In the genomic region with DNA sequence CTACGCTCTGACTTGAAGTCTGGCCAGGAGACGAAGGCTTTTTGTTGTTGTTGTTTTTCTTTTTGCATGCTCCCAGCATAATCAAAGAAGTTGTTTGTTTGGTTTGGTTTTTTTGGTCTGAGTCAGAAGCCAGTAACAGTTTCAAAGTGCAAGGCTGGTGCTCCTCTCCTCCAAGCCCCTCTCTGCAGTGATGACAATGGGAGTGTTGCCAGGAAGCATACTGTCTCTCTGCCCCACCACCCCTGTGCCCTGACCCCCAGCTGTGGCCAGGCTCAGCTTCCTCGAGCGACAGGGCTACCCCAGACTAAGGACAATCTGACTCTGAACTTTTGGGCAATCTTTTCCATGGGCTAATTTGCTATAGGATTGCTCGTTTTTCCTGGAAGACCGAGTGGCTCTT, we compare ENCODE assay signal across 19 cellular contexts.
DNase-seq lines count a peak whose midpoint lies in the region; ATAC-seq, FAIRE-seq and TF ChIP-seq lines count a peak whose summit lies in the region.
"Had no signal": no experiment of that assay in that cellular context is flagged by ENCODE, and none has a peak within 500 bp of the region (broad histone marks: within the 10 kb centered on the region; RNA-seq: fewer than 3 reads in every experiment).

No MANE protein-coding gene starts in this region.

- H3K27me3 ChIP-seq in ACC112 (ENCODE audit: insufficient read depth, low read length) (no peaks in the 10 kb centered on the region), SJSA1 (replicated peaks) (no peaks in the 10 kb centered on the region), smooth muscle cell (ENCODE audit: low read depth) (no peaks in the 10 kb centered on the region)

- H3K9ac ChIP-seq in kidney (ENCODE audit: low read length in 2 of 2) (no peak overlapping the region), smooth muscle cell (ENCODE audit: low read depth) (peak overlapping the region; percentile 38)
- H3K9ac ChIP-seq: GM23248 had no signal

- H3K36me3 ChIP-seq in ACC112 (ENCODE audit: insufficient read depth, low read length): 0 out of 2 replicates have a peak, but pooled peaks cover under 1% of the 10 kb centered on the region
- H3K36me3 ChIP-seq in SJSA1: no peaks in the 10 kb centered on the region
- no peaks in the 10 kb centered on the region for H3K36me3 ChIP-seq in kidney (ENCODE audit: control insufficient read depth in 1 of 2, insufficient read depth in 2 of 2, low read length in 2 of 2)
- H3K36me3 ChIP-seq in smooth muscle cell (ENCODE audit: low read depth): no peaks in the 10 kb centered on the region

- no peak for TF ChIP-seq CTCF in kidney (IDR thresholded peaks at IDR 0.05; ENCODE audit: borderline replicate concordance, extremely low read depth, insufficient read depth)
- no peak for TF ChIP-seq CTCF in smooth muscle cell (IDR thresholded peaks at IDR 0.05; ENCODE audit: borderline replicate concordance, insufficient read depth, poor library complexity, severe bottlenecking)

- H4K20me1 ChIP-seq in smooth muscle cell (ENCODE audit: low read depth): no peaks in the 10 kb centered on the region

- H3K4me2 ChIP-seq in smooth muscle cell: peak overlapping the region; percentile 29

- H2AFZ ChIP-seq in ACC112 (ENCODE audit: low read length, unreplicated experiment) (no peak overlapping the region), smooth muscle cell (ENCODE audit: low read depth) (no peak overlapping the region)

- peak overlapping the region; percentile 47; the same call in 1 of the 2 replicates for H3K27ac ChIP-seq in ACC112 (ENCODE audit: low read depth, low read length)
- no peak overlapping the region for H3K27ac ChIP-seq in SJSA1
- no peak overlapping the region for H3K27ac ChIP-seq in kidney (ENCODE audit: low read depth in 2 of 2, low read length in 2 of 2)
- H3K27ac ChIP-seq in smooth muscle cell (ENCODE audit: low read depth): peak overlapping the region; percentile 85
- H3K27ac ChIP-seq: C4-2B had no signal

- 55% methylated on average over 6 of the region's 6 CpGs for WGBS in smooth muscle cell (ENCODE audit: low lambda C conversion rate)

- H3K79me2 ChIP-seq in ACC112 (ENCODE audit: control insufficient read depth, insufficient read depth, low read length, unreplicated experiment) (no peaks in the 10 kb centered on the region), smooth muscle cell (ENCODE audit: low read depth) (no peaks in the 10 kb centered on the region)

- no peaks in the 10 kb centered on the region for H3K9me3 ChIP-seq in SJSA1 (replicated peaks)
- peaks cover 0 to 4% of the 10 kb centered on the region in 2 donors for H3K9me3 ChIP-seq in kidney (ENCODE audit: control insufficient read depth in 1 of 2, low read length in 2 of 2)
- H3K9me3 ChIP-seq in smooth muscle cell (replicated peaks; ENCODE audit: low read depth): peaks cover 3% of the 10 kb centered on the region

- H3K4me1 ChIP-seq in ACC112 (ENCODE audit: control insufficient read depth, insufficient read depth, low read length, unreplicated experiment): peaks cover 36% of the 10 kb centered on the region
- peaks cover 40% of the 10 kb centered on the region for H3K4me1 ChIP-seq in SJSA1 (replicated peaks)
- no peaks in the 10 kb centered on the region for H3K4me1 ChIP-seq in kidney (ENCODE audit: control insufficient read depth in 1 of 2, insufficient read depth in 1 of 2, low read depth in 1 of 2, low read length in 2 of 2)
- peaks cover 15% of the 10 kb centered on the region for H3K4me1 ChIP-seq in smooth muscle cell (ENCODE audit: low read depth)

- no peak for ATAC-seq in HG02870 (IDR thresholded peaks at IDR 0.05; ENCODE audit: unreplicated experiment)
- ATAC-seq: GM12878 had no signal

- H3K4me3 ChIP-seq in ACC112 (ENCODE audit: low read depth, low read length) (no peak overlapping the region), SJSA1 (no peak overlapping the region), kidney (ENCODE audit: low read length in 2 of 2) (no peak overlapping the region), smooth muscle cell (no peak overlapping the region)
- H3K4me3 ChIP-seq: GM12878, GM23248 had no signal

- peaks cover 29% of the 10 kb centered on the region for H3F3A ChIP-seq in smooth muscle cell (ENCODE audit: low read depth)

- intact Hi-C loops in kidney (cut with DNase I): no loop called here

- peak; percentile 56 to 69 for DNase-seq in SJSA1 (ENCODE audit: low read depth in 1 of 2, low spot score in 2 of 2)
- peak; percentile 32 for DNase-seq in kidney
- DNase-seq in smooth muscle cell (lab: John Stamatoyannopoulos, UW; ENCODE audit: unreplicated experiment): no peak
- DNase-seq in NCI-H1092 (lab: John Stamatoyannopoulos, UW): no peak
- DNase-seq in NOMO-1 treated with dmso at 0.1 percent for 144 hours (lab: John Stamatoyannopoulos, UW; ENCODE audit: unreplicated experiment): no peak
- no peak for DNase-seq in DMS 273 treated with DMSO at 0.1 percent for 48 hours (lab: John Stamatoyannopoulos, UW)
- DNase-seq: GDM1, GM23248, NCI-H1048, NCI-H146, NCI-H2081 treated with DMSO at 0.1 percent for 48 hours, NCI-H345, NCI-H69, SHP77 treated with DMSO at 0.1 percent for 48 hours had no signal

- FAIRE-seq in kidney (lab: Jason Lieb, UNC): no peak
- FAIRE-seq: A204.1, GM12878 had no signal

Comparison
In these comparisons a context has a peak if more than half of its experiments do, and no peak if none do; other contexts are left out.
1. H3K27ac ChIP-seq: peak in ACC112 (single experiment) and smooth muscle cell (single experiment); none in SJSA1 (single experiment) and kidney (0 of 2).
2. DNase-seq: peak in SJSA1 (2 of 2) and kidney (single experiment); none in smooth muscle cell (single experiment), NCI-H1092 (single experiment), NOMO-1 treated with dmso at 0.1 percent for 144 hours (single experiment) and DMS 273 treated with DMSO at 0.1 percent for 48 hours (single experiment).